In genomic region chr22:35381424-35381772, GRCh38 we compare ENCODE assay signal across 7 cellular contexts. TPM values are rescaled to one million over a fixed set of nuclear protein-coding genes. Genes with fewer than 3 reads are reported as not detected.
DNase-seq lines count a peak whose midpoint lies in the region; ATAC-seq, FAIRE-seq and TF ChIP-seq lines count a peak whose summit lies in the region.

No MANE protein-coding gene starts in this region.

- peaks cover 6% of the 10 kb centered on the region for H3K36me3 Mint-ChIP-seq in astrocyte (ENCODE audit: low read depth, unreplicated experiment)

- peak overlapping the region; percentile 82 for H3K4me3 Mint-ChIP-seq in astrocyte (ENCODE audit: unreplicated experiment)

- WGBS in HUES64, result 78% methylated on average over 4 of the region's 4 CpGs
- 0% methylated on average over 4 of the region's 4 CpGs for WGBS in HepG2 (ENCODE audit: low lambda C conversion rate)
- 92% methylated on average over 4 of the region's 4 CpGs for WGBS in thymus

- H3K4me3 ChIP-seq in HUES64 (ENCODE audit: low read length), result peak overlapping the region; percentile 64
- peak overlapping the region; percentile 64 for H3K4me3 ChIP-seq in astrocyte (ENCODE audit: insufficient read depth, low read depth, low read length)
- peak overlapping the region; percentile 61 to 92 (median 81) for H3K4me3 ChIP-seq in HepG2 (replicated peaks in 1 of 3; ENCODE audit: insufficient read depth in 1 of 3, low read depth in 2 of 3, low read length in 3 of 3)
- peak overlapping the region; percentile 14 for H3K4me3 ChIP-seq in thymus (ENCODE audit: low read length)

- TF ChIP-seq RAD21 in HepG2 (CRISPR knock-in tag; IDR thresholded peaks at IDR 0.05), result no peak

- ATAC-seq in HepG2, result peak; percentile 19

- POLR2A ChIA-PET in HepG2 (lab: Yijun Ruan, JAX), result interaction anchor here (2.0 kb wide), 1 partner anchor 16 kb away, joined by 11 read pairs; no protein-coding TSS in a partner anchor

- FAIRE-seq in astrocyte (lab: Jason Lieb, UNC) (no peak), HepG2 (lab: Jason Lieb, UNC) (peak; percentile 23)

- DNase-seq in astrocyte (ENCODE audit: low read depth), result no peak
- no peak for DNase-seq in HepG2 (ENCODE audit: low spot score)
- no peak for DNase-seq in DMS 273 (lab: John Stamatoyannopoulos, UW; ENCODE audit: unreplicated experiment)
- no peak for DNase-seq in Kasumi-1 (lab: John Stamatoyannopoulos, UW)
- DNase-seq in foreskin melanocyte, result no peak

- peaks cover 24% of the 10 kb centered on the region for H3K4me1 Mint-ChIP-seq in astrocyte (ENCODE audit: low read depth, unreplicated experiment)

- H4K20me1 ChIP-seq in astrocyte (ENCODE audit: insufficient read depth, low read length) (no peaks in the 10 kb centered on the region), HepG2 (ENCODE audit: insufficient read depth, low read length) (peaks cover 4% of the 10 kb centered on the region; the same call in 1 of the 2 replicates)

- no peaks in the 10 kb centered on the region for H3K79me2 ChIP-seq in astrocyte (ENCODE audit: insufficient read depth, low read length)
- peaks cover 22% of the 10 kb centered on the region for H3K79me2 ChIP-seq in HepG2 (ENCODE audit: insufficient read depth, low read length)

- BruUV-seq in HepG2 (replicated peaks; lab: Mats Ljungman, UMichigan), result TSS peak; percentile 60

- in situ Hi-C loops in HepG2 (cut with HindIII; ENCODE audit: extremely low pct_ligation_motif_present, low pct_unique_long_range_greater_than_20kb), result no loop called here

- peak overlapping the region; percentile 62 for H3K27ac Mint-ChIP-seq in astrocyte (ENCODE audit: unreplicated experiment)

- TF ChIP-seq POLR2A in HepG2 (IDR thresholded peaks at IDR 0.05; ENCODE audit: insufficient read depth in 1 of 2, low read depth in 2 of 2, low read length in 2 of 2), result no peak; a peak in 1 of 4 replicates

- H3K9ac ChIP-seq in HUES64 (ENCODE audit: low read depth, low read length) (peak overlapping the region; percentile 50), astrocyte (ENCODE audit: low read length) (peak overlapping the region; percentile 81), HepG2 (ENCODE audit: insufficient read depth, low read depth, low read length) (peak overlapping the region; percentile 70)

- intact Hi-C loops in HepG2 (cut with micrococcal nuclease; ENCODE audit: unreplicated experiment), result loop anchor here (1.0 to 2.0 kb wide), 2 partner anchors 15 to 31 kb away; no protein-coding TSS in a partner anchor

- no peaks in the 10 kb centered on the region for H3K27me3 Mint-ChIP-seq in astrocyte (ENCODE audit: low read depth, unreplicated experiment)

- no peaks in the 10 kb centered on the region for H3K9me3 ChIP-seq in HUES64 (ENCODE audit: insufficient read depth, low read depth, low read length)
- no peaks in the 10 kb centered on the region for H3K9me3 ChIP-seq in astrocyte (ENCODE audit: insufficient read depth, low read depth, low read length)
- H3K9me3 ChIP-seq in HepG2 (ENCODE audit: low read length), result no peaks in the 10 kb centered on the region
- no peaks in the 10 kb centered on the region for H3K9me3 ChIP-seq in thymus (ENCODE audit: control insufficient read depth)

- peak overlapping the region; percentile 96 for H2AFZ ChIP-seq in astrocyte (ENCODE audit: low read depth, low read length)
- H2AFZ ChIP-seq in HepG2 (ENCODE audit: low read length), result no peak overlapping the region

- no peak overlapping the region for H3K27ac ChIP-seq in HUES64 (ENCODE audit: low read depth, low read length)
- H3K27ac ChIP-seq in astrocyte (ENCODE audit: low read depth, low read length), result no peak overlapping the region
- peak overlapping the region; percentile 27 for H3K27ac ChIP-seq in HepG2 (ENCODE audit: extremely low read length, insufficient read depth, low read length)
- no peak overlapping the region for H3K27ac ChIP-seq in thymus (ENCODE audit: low read depth)

- 0 out of 2 replicates have a peak, but pooled peaks cover 6% of the 10 kb centered on the region for H3K27me3 ChIP-seq in HUES64 (ENCODE audit: insufficient read depth, low read length)
- H3K27me3 ChIP-seq in astrocyte (ENCODE audit: insufficient read depth, low read length), result no peaks in the 10 kb centered on the region
- no peaks in the 10 kb centered on the region; a peak in 1 of 5 replicates for H3K27me3 ChIP-seq in HepG2 (ENCODE audit: control insufficient read depth in 1 of 2, insufficient read depth in 2 of 2, low read length in 2 of 2)
- peaks cover 17% of the 10 kb centered on the region for H3K27me3 ChIP-seq in thymus (ENCODE audit: control insufficient read depth, insufficient read depth)

- peak overlapping the region; percentile 91 for H3K4me2 ChIP-seq in astrocyte (ENCODE audit: low read length)
- peak overlapping the region; percentile 95 for H3K4me2 ChIP-seq in HepG2 (ENCODE audit: low read depth, low read length)

- TF ChIP-seq EP300 in HepG2 (IDR thresholded peaks at IDR 0.05; ENCODE audit: low read depth in 2 of 2, low read length in 2 of 2) (no peak), HepG2 (CRISPR knock-in tag; IDR thresholded peaks at IDR 0.05; ENCODE audit: borderline replicate concordance) (no peak)

- H3K36me3 ChIP-seq in HUES64 (ENCODE audit: insufficient read depth, low read length), result peaks cover 12% of the 10 kb centered on the region; the same call in 1 of the 2 replicates
- H3K36me3 ChIP-seq in astrocyte (ENCODE audit: insufficient read depth, low read length), result no peaks in the 10 kb centered on the region
- peaks cover 3 to 12% of the 10 kb centered on the region in 2 experiments for H3K36me3 ChIP-seq in HepG2 (replicated peaks in 1 of 2; ENCODE audit: control insufficient read depth in 1 of 2, insufficient read depth in 2 of 2, low read length in 2 of 2)
- no peaks in the 10 kb centered on the region for H3K36me3 ChIP-seq in thymus (ENCODE audit: control insufficient read depth, insufficient read depth)

- H3K4me1 ChIP-seq in HUES64 (ENCODE audit: insufficient read depth, low read length) (peaks cover 40% of the 10 kb centered on the region), astrocyte (ENCODE audit: insufficient read depth, low read length) (peaks cover 20% of the 10 kb centered on the region), HepG2 (ENCODE audit: insufficient read depth, low read length) (peaks cover 83% of the 10 kb centered on the region), thymus (ENCODE audit: control insufficient read depth, insufficient read depth, low read length) (no peaks in the 10 kb centered on the region)

- H3K9me3 Mint-ChIP-seq in astrocyte (ENCODE audit: unreplicated experiment), result no peaks in the 10 kb centered on the region

- no peak for TF ChIP-seq CTCF in astrocyte (IDR thresholded peaks at IDR 0.05; ENCODE audit: insufficient read depth, low read depth, low read length)
- no peak for TF ChIP-seq CTCF in HepG2 (CRISPR knock-in tag; IDR thresholded peaks at IDR 0.05)

- CTCF ChIA-PET in HepG2 (lab: Yijun Ruan, JAX; ENCODE audit: low intra/inter-chr PET ratio, low total read pairs), result interaction anchor here (1.7 kb wide), 1 partner anchor 31 kb away, joined by 5 read pairs; no protein-coding TSS in a partner anchor

RNA-seq across cellular contexts. Expression of gene HMOX1, which starts 0.5 kb away (rescaled TPM):
- polyA plus RNA-seq in HUES64 (2013, experiment 1 of 2), result 18.9 TPM
- 15.0 TPM for polyA plus RNA-seq in HUES64 (2013, experiment 2 of 2)
- 14.0 and 17.0 TPM in 2 replicates for total RNA-seq in astrocyte
- 53.6 and 54.1 TPM in 2 replicates for total RNA-seq in HepG2 (2016; rRNA removed; fragmentation: Illumina TruSeq; extraction: Trizol)
- total RNA-seq in HepG2 (2016; cell fraction: cytosol; rRNA removed; fragmentation: Illumina TruSeq; extraction: Trizol; ENCODE audit: low read depth), result 12.4 and 15.7 TPM in 2 replicates
- total RNA-seq in HepG2 (2016; cell fraction: insoluble cytoplasmic fraction; rRNA removed; fragmentation: Illumina TruSeq; extraction: Trizol), result 43.9 and 54.4 TPM in 2 replicates
- 23.2 and 25.0 TPM in 2 replicates for total RNA-seq in HepG2 (2016; cell fraction: membrane; rRNA removed; fragmentation: Illumina TruSeq; extraction: Trizol)
- 22.0 and 26.2 TPM in 2 replicates for total RNA-seq in HepG2 (2016; cell fraction: nucleus; rRNA removed; fragmentation: Illumina TruSeq; extraction: Trizol)
- polyA plus RNA-seq in HepG2 (2011; rRNA removed), result 60.5 and 67.4 TPM in 2 replicates
- polyA plus RNA-seq in HepG2 (2011; cell fraction: cytosol; rRNA removed), result 42.4 and 72.7 TPM in 2 replicates
- polyA plus RNA-seq in HepG2 (2011; cell fraction: nucleus; rRNA removed), result 28.4 and 28.9 TPM in 2 replicates
- 27.8 and 42.7 TPM in 2 replicates for polyA plus RNA-seq in HepG2 (2012)
- 12.3 and 13.2 TPM in 2 replicates for polyA plus RNA-seq in HepG2 (2016; cell fraction: cytosol; fragmentation: Illumina TruSeq; extraction: Trizol; ENCODE audit: low read depth)
- polyA plus RNA-seq in HepG2 (2016; cell fraction: insoluble cytoplasmic fraction; fragmentation: Illumina TruSeq; extraction: Trizol; ENCODE audit: low read depth), result 58.0 and 69.8 TPM in 2 replicates
- 18.6 and 20.3 TPM in 2 replicates for polyA plus RNA-seq in HepG2 (2016; cell fraction: membrane; fragmentation: Illumina TruSeq; extraction: Trizol; ENCODE audit: low read depth)
- polyA plus RNA-seq in HepG2 (2016; cell fraction: nucleus; fragmentation: Illumina TruSeq; extraction: Trizol; ENCODE audit: insufficient read depth, low read depth), result 47.4 and 49.7 TPM in 2 replicates
- 12.4 and 47.0 TPM in 2 replicates for polyA minus RNA-seq in HepG2 (2011; rRNA and poly(A)+ RNA removed; ENCODE audit: low replicate concordance)
- 23.6 and 31.0 TPM in 2 replicates for polyA minus RNA-seq in HepG2 (2011; cell fraction: cytosol; rRNA and poly(A)+ RNA removed)
- polyA minus RNA-seq in HepG2 (2011; cell fraction: nucleus; rRNA and poly(A)+ RNA removed), result 8.1 and 10.9 TPM in 2 replicates
- polyA plus RNA-seq in thymus, result 119 TPM

RNA-seq across cellular contexts. Expression of gene MCM5, which starts 18.5 kb away (rescaled TPM):
- 173 TPM for polyA plus RNA-seq in HUES64 (2013, experiment 1 of 2)
- polyA plus RNA-seq in HUES64 (2013, experiment 2 of 2), result 128 TPM
- 12.6 and 12.8 TPM in 2 replicates for total RNA-seq in astrocyte
- 87.1 and 93.5 TPM in 2 replicates for total RNA-seq in HepG2 (2016; rRNA removed; fragmentation: Illumina TruSeq; extraction: Trizol)
- total RNA-seq in HepG2 (2016; cell fraction: cytosol; rRNA removed; fragmentation: Illumina TruSeq; extraction: Trizol; ENCODE audit: low read depth), result 36.4 and 41.9 TPM in 2 replicates
- total RNA-seq in HepG2 (2016; cell fraction: insoluble cytoplasmic fraction; rRNA removed; fragmentation: Illumina TruSeq; extraction: Trizol), result 66.7 and 92.9 TPM in 2 replicates
- 53.5 and 61.3 TPM in 2 replicates for total RNA-seq in HepG2 (2016; cell fraction: membrane; rRNA removed; fragmentation: Illumina TruSeq; extraction: Trizol)
- 65.1 and 73.9 TPM in 2 replicates for total RNA-seq in HepG2 (2016; cell fraction: nucleus; rRNA removed; fragmentation: Illumina TruSeq; extraction: Trizol)
- polyA plus RNA-seq in HepG2 (2011; rRNA removed), result 35.0 and 40.2 TPM in 2 replicates
- 19.1 and 35.5 TPM in 2 replicates for polyA plus RNA-seq in HepG2 (2011; cell fraction: cytosol; rRNA removed)
- 35.1 and 61.3 TPM in 2 replicates for polyA plus RNA-seq in HepG2 (2011; cell fraction: nucleus; rRNA removed)
- 24.2 and 36.5 TPM in 2 replicates for polyA plus RNA-seq in HepG2 (2012)
- polyA plus RNA-seq in HepG2 (2016; cell fraction: cytosol; fragmentation: Illumina TruSeq; extraction: Trizol; ENCODE audit: low read depth), result 11.7 and 13.9 TPM in 2 replicates
- polyA plus RNA-seq in HepG2 (2016; cell fraction: insoluble cytoplasmic fraction; fragmentation: Illumina TruSeq; extraction: Trizol; ENCODE audit: low read depth), result 62.2 and 92.9 TPM in 2 replicates
- 18.4 and 22.6 TPM in 2 replicates for polyA plus RNA-seq in HepG2 (2016; cell fraction: membrane; fragmentation: Illumina TruSeq; extraction: Trizol; ENCODE audit: low read depth)
- polyA plus RNA-seq in HepG2 (2016; cell fraction: nucleus; fragmentation: Illumina TruSeq; extraction: Trizol; ENCODE audit: insufficient read depth, low read depth), result 116 and 125 TPM in 2 replicates
- polyA minus RNA-seq in HepG2 (2011; rRNA and poly(A)+ RNA removed; ENCODE audit: low replicate concordance), result 190 and 207 TPM in 2 replicates
- polyA minus RNA-seq in HepG2 (2011; cell fraction: cytosol; rRNA and poly(A)+ RNA removed), result 29.2 and 59.2 TPM in 2 replicates
- polyA minus RNA-seq in HepG2 (2011; cell fraction: nucleus; rRNA and poly(A)+ RNA removed), result 25.5 and 42.9 TPM in 2 replicates
- 27.1 TPM for polyA plus RNA-seq in thymus

Comparison
In these comparisons a context has a peak if more than half of its experiments do, and no peak if none do; other contexts are left out.
1. H3K4me3 ChIP-seq: peak in every context shown above with its lines; median percentile 81 in HepG2; 64 in HUES64; 64 in astrocyte; 14 in thymus.